9 cellular contexts compared by ENCODE assay signal in the genomic region with DNA sequence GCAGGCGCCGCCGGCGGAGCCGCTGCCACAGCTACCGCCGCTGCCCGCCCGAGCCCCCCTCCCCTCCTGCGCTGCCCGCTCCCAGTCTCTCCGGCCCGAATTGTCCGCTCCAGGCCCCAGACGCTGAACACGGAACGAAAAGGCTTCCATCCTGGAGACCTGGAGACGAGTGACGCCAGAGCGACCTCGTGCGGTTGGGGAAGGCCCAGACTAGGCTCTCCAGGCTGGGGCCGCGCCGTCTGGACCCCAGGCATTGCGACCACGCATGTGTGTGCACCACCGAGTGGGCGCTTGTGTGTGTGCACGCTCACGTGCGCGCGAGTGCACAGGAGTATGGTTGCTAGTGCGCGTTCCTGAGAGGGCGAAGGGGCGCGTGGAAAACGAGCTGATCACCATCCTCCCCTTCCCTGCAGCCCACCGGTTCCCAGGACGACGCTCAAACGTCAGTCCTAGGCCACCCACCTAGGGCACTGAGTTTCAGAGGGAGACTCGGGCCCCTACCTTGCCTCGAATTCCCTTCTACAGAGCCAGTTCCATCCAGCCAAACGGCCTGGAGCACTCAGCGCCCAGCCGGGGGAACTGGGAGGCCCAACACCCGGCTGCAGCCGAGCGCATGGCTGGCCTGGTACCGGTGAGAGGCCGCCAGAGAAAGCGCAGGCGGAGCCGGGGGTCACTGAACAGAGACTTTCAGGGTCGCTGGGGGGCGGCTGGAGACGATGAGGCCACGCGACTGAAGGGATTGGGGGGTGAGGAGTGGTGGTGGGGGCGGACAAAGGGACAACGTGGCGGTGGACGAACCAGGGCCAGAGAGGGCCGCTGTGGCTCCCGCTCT. TPM values are rescaled to one million over a fixed set of nuclear protein-coding genes. Genes with fewer than 3 reads are reported as not detected.
DNase-seq lines count a peak whose midpoint lies in the region; ATAC-seq, FAIRE-seq and TF ChIP-seq lines count a peak whose summit lies in the region.
"Had no signal": no experiment of that assay in that cellular context is flagged by ENCODE, and none has a peak within 500 bp of the region (broad histone marks: within the 10 kb centered on the region; RNA-seq: fewer than 3 reads in every experiment).

No MANE protein-coding gene starts in this region.

- H2BK5ac ChIP-seq in trophoblast cell (ENCODE audit: low read depth, low read length, poor library complexity) = no peak overlapping the region

- H3K27ac ChIP-seq in endothelial cell of umbilical vein (ENCODE audit: insufficient read depth, low read depth, low read length) = no peak overlapping the region
- no peak overlapping the region for H3K27ac ChIP-seq in trophoblast cell (ENCODE audit: low read depth, low read length)
- H3K27ac ChIP-seq: C4-2B had no signal

- H2AK5ac ChIP-seq in trophoblast cell (ENCODE audit: low read length) = no peak overlapping the region

- H4K12ac ChIP-seq in trophoblast cell (ENCODE audit: low read depth, low read length) = no peak overlapping the region

- H2BK12ac ChIP-seq in trophoblast cell (ENCODE audit: low read length) = no peak overlapping the region

- H3K18ac ChIP-seq in trophoblast cell (ENCODE audit: low read length) = no peak overlapping the region

- no peak overlapping the region for H4K91ac ChIP-seq in trophoblast cell (ENCODE audit: low read depth, low read length)

- H4K20me1 ChIP-seq in endothelial cell of umbilical vein (replicated peaks; ENCODE audit: control insufficient read depth, extremely low read depth, insufficient read depth, low read length) = no peaks in the 10 kb centered on the region

- H3K79me2 ChIP-seq in endothelial cell of umbilical vein (ENCODE audit: control insufficient read depth, insufficient read depth, low read length) (no peaks in the 10 kb centered on the region), trophoblast cell (ENCODE audit: control insufficient read depth, insufficient read depth, low read length, poor library complexity) (no peaks in the 10 kb centered on the region)

- CTCF ChIA-PET in endothelial cell of umbilical vein (lab: Charles Lee) = interaction anchor here (1.0 to 4.4 kb wide), 6 partner anchors 21 to 564 kb away, joined by 3 to 26 read pairs (median 4); no protein-coding TSS in a partner anchor

- no peak for ATAC-seq in GM18861 (IDR thresholded peaks at IDR 0.05; ENCODE audit: unreplicated experiment)
- ATAC-seq in GM21381 (IDR thresholded peaks at IDR 0.05; ENCODE audit: unreplicated experiment) = no peak

- TF ChIP-seq CTCF in endothelial cell of umbilical vein (IDR thresholded peaks at IDR 0.05; ENCODE audit: extremely low read depth in 1 of 2, insufficient read depth in 1 of 2, low read depth in 1 of 2, low read length in 2 of 2) = peak; percentile 34 to 61

- no peaks in the 10 kb centered on the region for H3K4me1 ChIP-seq in endothelial cell of umbilical vein (ENCODE audit: control insufficient read depth, extremely low read depth, insufficient read depth, low read length)
- peaks cover 2 to 5% of the 10 kb centered on the region in 2 experiments for H3K4me1 ChIP-seq in trophoblast cell (ENCODE audit: control insufficient read depth in 1 of 2, insufficient read depth in 2 of 2, low read length in 2 of 2)

- H3K9me3 ChIP-seq in endothelial cell of umbilical vein (replicated peaks; ENCODE audit: control insufficient read depth, insufficient read depth, low read length) = no peaks in the 10 kb centered on the region
- peaks cover 14% of the 10 kb centered on the region for H3K9me3 ChIP-seq in trophoblast cell (ENCODE audit: insufficient read depth, low read depth, low read length)

- no TSS peak for BruUV-seq in endothelial cell of umbilical vein (replicated peaks; lab: Mats Ljungman, UMichigan)

- H3K14ac ChIP-seq in trophoblast cell (ENCODE audit: low read length) = no peak overlapping the region

- no peak for TF ChIP-seq POLR2A in endothelial cell of umbilical vein (IDR thresholded peaks at IDR 0.05; ENCODE audit: low read depth, low read length)

- no peak overlapping the region for H3K4ac ChIP-seq in trophoblast cell (ENCODE audit: low read depth, low read length)

- H3K9ac ChIP-seq in endothelial cell of umbilical vein (replicated peaks; ENCODE audit: extremely low read depth, insufficient read depth, low read length) (no peak overlapping the region), trophoblast cell (ENCODE audit: low read length) (no peak overlapping the region)

- intact Hi-C loops in endothelial cell of umbilical vein (cut with micrococcal nuclease) = no loop called here

- H2AFZ ChIP-seq in endothelial cell of umbilical vein (ENCODE audit: low read depth, low read length) (no peak overlapping the region), trophoblast cell (ENCODE audit: insufficient read depth, low read length, poor library complexity) (no peak overlapping the region)

- no peaks in the 10 kb centered on the region for H3K79me1 ChIP-seq in trophoblast cell (ENCODE audit: low read length)

- no CpG with 5 or more reads among the region's 68 CpGs for WGBS in trophoblast cell (ENCODE audit: extremely low coverage, insufficient coverage, insufficient read length)

- H3K27me3 ChIP-seq in endothelial cell of umbilical vein (ENCODE audit: control insufficient read depth in 2 of 2, insufficient read depth in 2 of 2, low read length in 2 of 2) (peaks cover 79 to 80% of the 10 kb centered on the region in 2 experiments), trophoblast cell (ENCODE audit: insufficient read depth, low read length) (peaks cover 80% of the 10 kb centered on the region)

- no peak overlapping the region for H2BK120ac ChIP-seq in trophoblast cell (ENCODE audit: insufficient read depth, low read length, poor library complexity)

- H3K36me3 ChIP-seq in endothelial cell of umbilical vein (ENCODE audit: control insufficient read depth in 2 of 2, extremely low read depth in 1 of 2, insufficient read depth in 2 of 2, low read length in 2 of 2) (no peaks in the 10 kb centered on the region), trophoblast cell (ENCODE audit: control insufficient read depth in 1 of 2, insufficient read depth in 2 of 2, low read length in 2 of 2) (no peaks in the 10 kb centered on the region)

- no peak overlapping the region for H3K23ac ChIP-seq in trophoblast cell (ENCODE audit: low read length)

- POLR2A ChIA-PET in endothelial cell of umbilical vein (lab: Charles Lee) = no interaction called here

- no peak overlapping the region for H4K8ac ChIP-seq in trophoblast cell (ENCODE audit: low read depth, low read length)

- DNase-seq in NCI-H345 (lab: John Stamatoyannopoulos, UW) = peak; percentile 44
- DNase-seq in NCI-H345 treated with DMSO at 0.1 percent for 48 hours (lab: John Stamatoyannopoulos, UW; ENCODE audit: unreplicated experiment) = no peak
- peak; percentile 70 for DNase-seq in NCI-H510A (lab: John Stamatoyannopoulos, UW)
- DNase-seq in endothelial cell of umbilical vein (ENCODE audit: low read depth, low spot score) = peak; percentile 37
- peak in 1 of 2 donors; percentile 53 for DNase-seq in trophoblast cell
- no peak for DNase-seq in NCI-H187 treated with DMSO at 0.1 percent for 48 hours (lab: John Stamatoyannopoulos, UW)

- dilution Hi-C loops in endothelial cell of umbilical vein (cut with MboI; ENCODE audit: extremely low pct_ligation_motif_present, low sequenced_read_pairs) = no loop called here

- no peak overlapping the region for H3K4me2 ChIP-seq in endothelial cell of umbilical vein (ENCODE audit: insufficient read depth, low read length)
- peak overlapping the region; percentile 51 for H3K4me2 ChIP-seq in trophoblast cell (ENCODE audit: low read length)

- FAIRE-seq in endothelial cell of umbilical vein (lab: Jason Lieb, UNC) = peak; percentile 68

- no peak overlapping the region for H3K4me3 ChIP-seq in endothelial cell of umbilical vein (replicated peaks in 1 of 3; ENCODE audit: insufficient read depth in 1 of 3, low read depth in 1 of 3, low read length in 3 of 3)
- no peak overlapping the region for H3K4me3 ChIP-seq in trophoblast cell (ENCODE audit: low read depth, low read length)

- H3K9me1 ChIP-seq in endothelial cell of umbilical vein (replicated peaks; ENCODE audit: control insufficient read depth, extremely low read depth, insufficient read depth, low read length) = no peaks in the 10 kb centered on the region

TF ChIP-seq in endothelial cell of umbilical vein, 7 proteins besides CTCF, POLR2A, EP300 and RAD21:
- TF ChIP-seq EZH2 (IDR thresholded peaks at IDR 0.05; ENCODE audit: borderline replicate concordance, low read depth, low read length, severe bottlenecking) (peak; percentile 73), MYC (IDR thresholded peaks at IDR 0.05; ENCODE audit: low read depth, low read length) (no peak)
TF ChIP-seq in endothelial cell of umbilical vein: peak in this region for 1.

RNA-seq across cellular contexts. Expression of gene LBX1, which starts 11.6 kb away (rescaled TPM):
- total RNA-seq in endothelial cell of umbilical vein = not detected in 2 replicates
- not detected in 2 replicates for polyA plus RNA-seq in endothelial cell of umbilical vein
- not detected in 2 replicates for polyA plus RNA-seq in endothelial cell of umbilical vein (2011; cell fraction: cytosol; rRNA removed)
- polyA plus RNA-seq in endothelial cell of umbilical vein (2011; cell fraction: nucleus; rRNA removed) = not detected in 2 replicates
- not detected in 2 replicates for polyA plus RNA-seq in endothelial cell of umbilical vein (2012)
- polyA minus RNA-seq in endothelial cell of umbilical vein = not detected in 2 replicates
- not detected for polyA minus RNA-seq in endothelial cell of umbilical vein (2011; cell fraction: cytosol; rRNA and poly(A)+ RNA removed)
- polyA minus RNA-seq in endothelial cell of umbilical vein (2011; cell fraction: nucleus; rRNA and poly(A)+ RNA removed) = not detected in 2 replicates
- polyA plus RNA-seq in trophoblast cell (2013) = not detected in 2 replicates

Comparison
In these comparisons a context has a peak if more than half of its experiments do, and no peak if none do; other contexts are left out.
1. DNase-seq: peak in NCI-H345 (single experiment), NCI-H510A (single experiment) and endothelial cell of umbilical vein (single experiment); none in NCI-H345 treated with DMSO at 0.1 percent for 48 hours (single experiment) and NCI-H187 treated with DMSO at 0.1 percent for 48 hours (single experiment).